ENCODE assay signal across 9 cellular contexts in genomic region chr1:179816196-179816960, GRCh38.
A peak's percentile ranks its signal among the peaks of the same experiment; 100 is the strongest.
DNase-seq lines count a peak whose midpoint lies in the region; ATAC-seq and TF ChIP-seq lines count a peak whose summit lies in the region.
"Had no signal": no experiment of that assay in that cellular context is flagged by ENCODE, and none has a peak within 500 bp of the region (broad histone marks: within the 10 kb centered on the region; RNA-seq: fewer than 3 reads in every experiment).

No MANE protein-coding gene starts in this region.

- no peaks in the 10 kb centered on the region for H3F3A ChIP-seq in SK-N-SH (replicated peaks; ENCODE audit: insufficient read depth)

- H3K27me3 Mint-ChIP-seq in glutamatergic neuron (ENCODE audit: unreplicated experiment): peaks cover 12% of the 10 kb centered on the region

- WGBS in SK-N-SH (ENCODE audit: low lambda C conversion rate): 78% methylated on average over 14 of the region's 17 CpGs
- WGBS in psoas muscle, 3 donors: 54 to 59% (median 58%) methylated on average over 17 of the region's 17 CpGs

- H3K4me3 Mint-ChIP-seq in glutamatergic neuron (ENCODE audit: unreplicated experiment): peak overlapping the region; percentile 96

- TF ChIP-seq RAD21 in SK-N-SH (IDR thresholded peaks at IDR 0.05; ENCODE audit: low read length): no peak

- CTCF ChIA-PET in SK-N-SH (lab: Yijun Ruan, JAX): interaction anchor here (1.1 to 20.9 kb wide), 10 partner anchors 11 to 229 kb away, joined by 3 to 862 read pairs (median 14); partner anchors contain the start of gene TOR1AIP1

- H3K36me3 ChIP-seq in SK-N-SH (replicated peaks in 1 of 2; ENCODE audit: control insufficient read depth in 1 of 2, insufficient read depth in 2 of 2, low read length in 1 of 2) (no peaks in the 10 kb centered on the region), psoas muscle (ENCODE audit: insufficient read depth in 1 of 2, low read depth in 1 of 2) (no peaks in the 10 kb centered on the region)

- H3K36me3 Mint-ChIP-seq in glutamatergic neuron (ENCODE audit: unreplicated experiment): no peaks in the 10 kb centered on the region

- peaks cover 0 to 38% of the 10 kb centered on the region in 2 experiments; a peak in 1 of 4 replicates for H3K4me1 ChIP-seq in SK-N-SH (ENCODE audit: control insufficient read depth in 1 of 2, insufficient read depth in 2 of 2, low read depth in 1 of 2, low read length in 1 of 2)
- H3K4me1 ChIP-seq in psoas muscle: peaks cover 7% of the 10 kb centered on the region

- ATAC-seq in SK-N-SH treated with all-trans-retinoic acid at 6 μM for 48 hours (no peak), psoas muscle (peak in 1 of 4 donors; percentile 19), HG03135 (IDR thresholded peaks at IDR 0.05; ENCODE audit: unreplicated experiment) (no peak), GM21360 (IDR thresholded peaks at IDR 0.05; ENCODE audit: unreplicated experiment) (no peak)
- ATAC-seq: activated naive CD8-positive, alpha-beta T cell treated with anti-CD3 and anti-CD28 coated beads, Interleukin-2, amount 50 U/mL, for 24 hours had no signal

- no peaks in the 10 kb centered on the region for H3K79me2 ChIP-seq in SK-N-SH (ENCODE audit: insufficient read depth)

- H3K27ac Mint-ChIP-seq in glutamatergic neuron (ENCODE audit: unreplicated experiment): no peak overlapping the region
- H3K27ac Mint-ChIP-seq: activated naive CD8-positive, alpha-beta T cell treated with anti-CD3 and anti-CD28 coated beads, Interleukin-2, amount 50 U/mL, for 24 hours had no signal

- H3K9me3 Mint-ChIP-seq in glutamatergic neuron (ENCODE audit: unreplicated experiment): peaks cover 9% of the 10 kb centered on the region
- H3K9me3 Mint-ChIP-seq: activated naive CD8-positive, alpha-beta T cell treated with anti-CD3 and anti-CD28 coated beads, Interleukin-2, amount 50 U/mL, for 24 hours had no signal

- H3K4me3 ChIP-seq in SK-N-SH (ENCODE audit: low read depth in 2 of 2, low read length in 1 of 2) (no peak overlapping the region), psoas muscle (no peak overlapping the region)

- POLR2A ChIA-PET in SK-N-SH (lab: Yijun Ruan, JAX): interaction anchor here (0.5 to 0.6 kb wide), 2 partner anchors 68 to 230 kb away, joined by 3 read pairs; no protein-coding TSS in a partner anchor

- H3K9me2 ChIP-seq in SK-N-SH: no peaks in the 10 kb centered on the region

- H3K27ac ChIP-seq in SK-N-SH (ENCODE audit: low read depth in 2 of 2, low read length in 1 of 2) (no peak overlapping the region; a peak in 1 of 4 replicates), psoas muscle (peak overlapping the region; percentile 9)

- no peaks in the 10 kb centered on the region for H4K20me1 ChIP-seq in SK-N-SH (ENCODE audit: insufficient read depth)

- TF ChIP-seq CTCF in SK-N-SH (IDR thresholded peaks at IDR 0.05) (no peak), glutamatergic neuron (IDR thresholded peaks at IDR 0.05; ENCODE audit: partially characterized antibody, unreplicated experiment) (no peak), psoas muscle (IDR thresholded peaks at IDR 0.05) (no peak)

- peaks cover 18% of the 10 kb centered on the region for H3K4me1 Mint-ChIP-seq in glutamatergic neuron (ENCODE audit: low read depth, unreplicated experiment)

- TF ChIP-seq EP300 in SK-N-SH (IDR thresholded peaks at IDR 0.05; ENCODE audit: borderline replicate concordance in 1 of 2, low read depth in 1 of 2, low read length in 1 of 2): no peak

- DNase-seq in SK-N-SH: peak; percentile 31
- peak; percentile 39 for DNase-seq in NCI-H748 (lab: John Stamatoyannopoulos, UW; ENCODE audit: unreplicated experiment)
- DNase-seq in glutamatergic neuron: no peak
- DNase-seq in psoas muscle: peak; percentile 63 to 76
- DNase-seq in Kasumi-1 (lab: John Stamatoyannopoulos, UW): no peak
- DNase-seq: activated naive CD8-positive, alpha-beta T cell treated with anti-CD3 and anti-CD28 coated beads, Interleukin-2, amount 50 U/mL, for 24 hours had no signal

- no peak overlapping the region for H3K9ac ChIP-seq in SK-N-SH

- no peak overlapping the region for H3K4me2 ChIP-seq in SK-N-SH

- no peak overlapping the region for H2AFZ ChIP-seq in SK-N-SH (ENCODE audit: low read depth)

- H3K27me3 ChIP-seq in SK-N-SH (ENCODE audit: insufficient read depth) (no peaks in the 10 kb centered on the region), psoas muscle (ENCODE audit: insufficient read depth in 3 of 3, low read length in 2 of 3) (peaks cover 0 to 13% (median 4%) of the 10 kb centered on the region in 3 donors)

- H3K9me3 ChIP-seq in SK-N-SH: no peaks in the 10 kb centered on the region
- H3K9me3 ChIP-seq in psoas muscle: no peaks in the 10 kb centered on the region

- intact Hi-C loops in psoas muscle (cut with DNase I): no loop called here

TF ChIP-seq in SK-N-SH, 30 proteins besides CTCF, POLR2A, EP300 and RAD21:
- no peak for TF ChIP-seq TAF1 (IDR thresholded peaks at IDR 0.05; ENCODE audit: borderline replicate concordance, low read depth, low read length)
- TF ChIP-seq CHD2 (IDR thresholded peaks at IDR 0.05; ENCODE audit: low read length, partially characterized antibody): no peak
- TF ChIP-seq MXI1 (IDR thresholded peaks at IDR 0.05; ENCODE audit: low read depth, low read length): no peak

TF ChIP-seq in SK-N-SH treated with all-trans-retinoic acid at 6 μM for 48 hours, 23 proteins besides CTCF, POLR2A, EP300 and RAD21:
- no peak for TF ChIP-seq ISL1 (CRISPR knock-in tag; IDR thresholded peaks at IDR 0.05)
- TF ChIP-seq TSHZ2 (CRISPR knock-in tag; IDR thresholded peaks at IDR 0.05): no peak
- no peak for TF ChIP-seq ESRRG (CRISPR knock-in tag; IDR thresholded peaks at IDR 0.05)

Comparison
In these comparisons a context has a peak if more than half of its experiments do, and no peak if none do; other contexts are left out.
1. DNase-seq: peak in SK-N-SH (single experiment), NCI-H748 (single experiment) and psoas muscle (2 of 2); none in glutamatergic neuron (single experiment) and Kasumi-1 (0 of 2).